ENCODE assay signal across 18 cellular contexts in genomic region chr7:112065758-112066157, GRCh38.
A peak's percentile ranks its signal among the peaks of the same experiment; 100 is the strongest.
DNase-seq lines count a peak whose midpoint lies in the region; ATAC-seq, FAIRE-seq and TF ChIP-seq lines count a peak whose summit lies in the region.
"Had no signal": no experiment of that assay in that cellular context is flagged by ENCODE, and none has a peak within 500 bp of the region (broad histone marks: within the 10 kb centered on the region; RNA-seq: fewer than 3 reads in every experiment).

No MANE protein-coding gene starts in this region.

- no peak overlapping the region for H2BK5ac ChIP-seq in mesenchymal stem cell (ENCODE audit: low read depth, low read length, poor library complexity, severe bottlenecking)

- H3K4me1 ChIP-seq in mesenchymal stem cell (ENCODE audit: control insufficient read depth, insufficient read depth, low read depth, low read length), result peaks cover 10% of the 10 kb centered on the region
- H3K4me1 ChIP-seq in upper lobe of left lung, result peaks cover 0 to 8% (median 6%) of the 10 kb centered on the region in 4 donors

- no peak overlapping the region for H3K23ac ChIP-seq in mesenchymal stem cell (ENCODE audit: low read length in 2 of 2)

- H3K4me1 Mint-ChIP-seq in neural crest cell, result peaks cover 4% of the 10 kb centered on the region
- H3K4me1 Mint-ChIP-seq: CD4-positive, alpha-beta memory T cell had no signal

- no peak overlapping the region for H3K18ac ChIP-seq in mesenchymal stem cell (ENCODE audit: low read depth in 1 of 2, low read length in 2 of 2)

- H3K27ac ChIP-seq in mesenchymal stem cell (ENCODE audit: low read length, poor library complexity, severe bottlenecking), result peak overlapping the region; percentile 66
- H3K27ac ChIP-seq in upper lobe of left lung, result no peak overlapping the region

- H3K27me3 ChIP-seq in mesenchymal stem cell (ENCODE audit: control insufficient read depth in 1 of 2, insufficient read depth in 1 of 2, low read length in 2 of 2), result no peaks in the 10 kb centered on the region
- H3K27me3 ChIP-seq in upper lobe of left lung, result no peaks in the 10 kb centered on the region

- no peaks in the 10 kb centered on the region for H3K27me3 Mint-ChIP-seq in neural crest cell (ENCODE audit: low read depth)

- no peak for DNase-seq in GM12892 (ENCODE audit: insufficient read length)
- no peak for DNase-seq in mesenchymal stem cell
- DNase-seq in neural crest cell (ENCODE audit: low read depth, low spot score), result no peak
- DNase-seq in SIG-M5 treated with dmso at 0.1 percent for 504 hours (lab: John Stamatoyannopoulos, UW; ENCODE audit: unreplicated experiment), result no peak
- DNase-seq in upper lobe of left lung, result no peak
- DNase-seq: 8988T; C1 segment of cervical spinal cord; Calu3; CD4-positive, alpha-beta memory T cell; COR-L47; DMS53; DMS79 treated with DMSO at 0.1 percent for 48 hours; GF-D8; H9 had no signal

- H2BK15ac ChIP-seq in mesenchymal stem cell (ENCODE audit: low read depth, poor library complexity, severe bottlenecking), result no peak overlapping the region

- peak overlapping the region; percentile 22 for H3K27ac Mint-ChIP-seq in neural crest cell (ENCODE audit: unreplicated experiment)
- H3K27ac Mint-ChIP-seq: CD4-positive, alpha-beta memory T cell; GM23338 had no signal

- no peak overlapping the region for H3K14ac ChIP-seq in mesenchymal stem cell (ENCODE audit: low read length in 2 of 2)

- TF ChIP-seq CTCF in neural crest cell (conservative IDR thresholded peaks at IDR 0.05) (no peak), upper lobe of left lung (IDR thresholded peaks at IDR 0.05) (no peak)

- no peak for TF ChIP-seq EP300 in upper lobe of left lung (IDR thresholded peaks at IDR 0.05)

- H3K9me3 ChIP-seq in mesenchymal stem cell (ENCODE audit: control insufficient read depth, low read length), result no peaks in the 10 kb centered on the region
- no peaks in the 10 kb centered on the region for H3K9me3 ChIP-seq in upper lobe of left lung

- H3K9me3 Mint-ChIP-seq in neural crest cell, result no peaks in the 10 kb centered on the region
- H3K9me3 Mint-ChIP-seq: CD4-positive, alpha-beta memory T cell; GM23338; H9 had no signal

- no peak overlapping the region for H3K4ac ChIP-seq in mesenchymal stem cell (ENCODE audit: low read depth in 1 of 2, low read length in 2 of 2)

- H4K8ac ChIP-seq in mesenchymal stem cell (ENCODE audit: low read length), result no peak overlapping the region

- no peaks in the 10 kb centered on the region for H3K36me3 Mint-ChIP-seq in neural crest cell (ENCODE audit: low read depth)
- H3K36me3 Mint-ChIP-seq: CD4-positive, alpha-beta memory T cell had no signal

- 92% methylated on average over 1 of the region's 1 CpG for WGBS in mesenchymal stem cell
- WGBS in upper lobe of left lung, 2 donors, result 82 to 86% methylated on average over 1 of the region's 1 CpG

- no peak overlapping the region for H3K4me2 ChIP-seq in mesenchymal stem cell (ENCODE audit: low read length, poor library complexity, severe bottlenecking)
- H3K4me2 ChIP-seq: GM23338 had no signal

- H3K4me3 Mint-ChIP-seq in neural crest cell, result no peak overlapping the region
- H3K4me3 Mint-ChIP-seq: CD4-positive, alpha-beta memory T cell; GM23338; H9 had no signal

- TF ChIP-seq POLR2A in GM12892 (IDR thresholded peaks at IDR 0.05; ENCODE audit: low read depth, low read length) (no peak), upper lobe of left lung (IDR thresholded peaks at IDR 0.05) (no peak)

- peaks cover 15% of the 10 kb centered on the region for H3K79me1 ChIP-seq in mesenchymal stem cell (replicated peaks; ENCODE audit: low read length, poor library complexity, severe bottlenecking)

- no peak overlapping the region for H2BK12ac ChIP-seq in mesenchymal stem cell (ENCODE audit: low read length in 2 of 2)

- H2AFZ ChIP-seq in mesenchymal stem cell (ENCODE audit: low read depth, low read length), result no peak overlapping the region
- H2AFZ ChIP-seq: GM23338 had no signal

- H2BK120ac ChIP-seq in mesenchymal stem cell (ENCODE audit: low read depth, low read length), result no peak overlapping the region

- peak overlapping the region; percentile 81 for H2AK5ac ChIP-seq in mesenchymal stem cell (ENCODE audit: low read length, severe bottlenecking)

- H4K91ac ChIP-seq in mesenchymal stem cell (ENCODE audit: low read length), result no peak overlapping the region

- no peak overlapping the region for H3K9ac ChIP-seq in mesenchymal stem cell (ENCODE audit: low read length)

- peak; percentile 17 for FAIRE-seq in GM12892 (lab: Jason Lieb, UNC)
- FAIRE-seq: GM12891 had no signal

- H3K36me3 ChIP-seq in mesenchymal stem cell (ENCODE audit: control insufficient read depth in 1 of 2, insufficient read depth in 2 of 2, low read depth in 1 of 2, low read length in 2 of 2) (no peaks in the 10 kb centered on the region), upper lobe of left lung (no peaks in the 10 kb centered on the region)

- H3K4me3 ChIP-seq in mesenchymal stem cell (ENCODE audit: insufficient read depth in 1 of 2, low read depth in 1 of 2, low read length in 2 of 2), result no peak overlapping the region
- no peak overlapping the region for H3K4me3 ChIP-seq in upper lobe of left lung
- H3K4me3 ChIP-seq: GM23338 had no signal

- no peak for ATAC-seq in upper lobe of left lung (ENCODE audit: low FRiP score in 2 of 2)
- ATAC-seq in GM21717 (IDR thresholded peaks at IDR 0.05; ENCODE audit: unreplicated experiment), result no peak
- ATAC-seq: GM23338, HCT116 had no signal
